Comparison of ENCODE assay signal across 1 cellular context in the genomic region with DNA sequence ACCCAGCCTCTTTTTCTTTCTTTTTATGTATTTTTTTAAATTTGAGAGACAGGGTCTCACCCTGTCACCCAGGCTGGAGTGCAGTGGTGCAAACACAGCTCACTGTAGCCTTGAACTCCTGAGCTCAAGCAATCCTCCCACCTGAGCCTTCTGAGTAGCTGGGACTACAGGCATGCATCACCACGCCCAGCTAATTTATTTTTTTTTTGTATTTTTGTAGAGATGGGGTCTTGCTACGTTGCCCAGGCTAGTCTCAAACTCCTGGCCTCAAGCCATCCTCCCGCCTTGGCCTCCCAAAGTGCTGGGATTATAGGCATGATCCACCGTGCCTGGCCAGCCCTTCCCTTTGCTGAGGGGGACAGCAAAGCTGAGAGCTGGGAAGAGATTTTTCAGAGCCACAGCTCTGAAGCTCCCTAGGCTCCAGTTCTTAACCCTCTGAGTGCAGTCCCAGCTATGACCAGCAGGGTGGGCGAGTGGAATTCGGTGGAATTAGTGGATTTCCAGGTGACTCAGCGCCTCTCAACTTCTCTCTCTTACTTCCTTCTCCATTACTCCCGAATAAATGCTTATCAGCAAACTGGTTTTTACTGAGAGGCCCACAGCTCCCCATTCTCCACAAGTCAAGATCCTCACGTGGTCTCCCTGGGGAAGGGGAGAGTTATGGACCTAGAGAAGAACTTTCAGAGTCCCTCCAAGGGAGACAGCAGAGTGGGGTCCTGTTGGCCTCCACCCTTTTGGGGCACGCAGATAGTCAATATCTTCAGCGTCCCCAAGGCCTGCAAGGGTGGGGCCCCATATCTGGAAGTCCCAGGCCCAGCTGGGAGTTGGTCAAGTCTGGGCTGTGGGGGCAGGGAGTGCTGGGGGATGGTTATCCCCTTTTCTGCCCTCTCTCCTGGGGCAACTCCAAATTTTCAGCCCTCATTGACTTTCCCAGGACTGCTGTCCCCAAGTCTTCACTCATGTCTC.
TF ChIP-seq lines count a peak whose summit lies in the region.

No MANE protein-coding gene starts in this region.

TF ChIP-seq in IMR-90, 13 proteins besides CTCF, POLR2A, EP300 and RAD21:
- no peak for TF ChIP-seq BHLHE40 (IDR thresholded peaks at IDR 0.05; ENCODE audit: low read depth, low read length)
- TF ChIP-seq MAFK (IDR thresholded peaks at IDR 0.05; ENCODE audit: low read depth, low read length), result peak; percentile 70
- TF ChIP-seq NFE2L2 (IDR thresholded peaks at IDR 0.05; ENCODE audit: low read depth, low read length), result peak; percentile 76
- peak; percentile 61; the same call in 1 of the 2 replicates for TF ChIP-seq FOS (IDR thresholded peaks at IDR 0.05; ENCODE audit: low read depth, low read length)
- TF ChIP-seq MAZ (IDR thresholded peaks at IDR 0.05; ENCODE audit: borderline replicate concordance, low read depth, low read length), result peak; percentile 54; the same call in 1 of the 2 replicates
- TF ChIP-seq CHD1 (IDR thresholded peaks at IDR 0.05; ENCODE audit: low read depth, low read length), result no peak
- TF ChIP-seq SMC3 (IDR thresholded peaks at IDR 0.05; ENCODE audit: low read depth, low read length), result peak; percentile 69
